ENCODE assay signal across 1 cellular context in the genomic region with DNA sequence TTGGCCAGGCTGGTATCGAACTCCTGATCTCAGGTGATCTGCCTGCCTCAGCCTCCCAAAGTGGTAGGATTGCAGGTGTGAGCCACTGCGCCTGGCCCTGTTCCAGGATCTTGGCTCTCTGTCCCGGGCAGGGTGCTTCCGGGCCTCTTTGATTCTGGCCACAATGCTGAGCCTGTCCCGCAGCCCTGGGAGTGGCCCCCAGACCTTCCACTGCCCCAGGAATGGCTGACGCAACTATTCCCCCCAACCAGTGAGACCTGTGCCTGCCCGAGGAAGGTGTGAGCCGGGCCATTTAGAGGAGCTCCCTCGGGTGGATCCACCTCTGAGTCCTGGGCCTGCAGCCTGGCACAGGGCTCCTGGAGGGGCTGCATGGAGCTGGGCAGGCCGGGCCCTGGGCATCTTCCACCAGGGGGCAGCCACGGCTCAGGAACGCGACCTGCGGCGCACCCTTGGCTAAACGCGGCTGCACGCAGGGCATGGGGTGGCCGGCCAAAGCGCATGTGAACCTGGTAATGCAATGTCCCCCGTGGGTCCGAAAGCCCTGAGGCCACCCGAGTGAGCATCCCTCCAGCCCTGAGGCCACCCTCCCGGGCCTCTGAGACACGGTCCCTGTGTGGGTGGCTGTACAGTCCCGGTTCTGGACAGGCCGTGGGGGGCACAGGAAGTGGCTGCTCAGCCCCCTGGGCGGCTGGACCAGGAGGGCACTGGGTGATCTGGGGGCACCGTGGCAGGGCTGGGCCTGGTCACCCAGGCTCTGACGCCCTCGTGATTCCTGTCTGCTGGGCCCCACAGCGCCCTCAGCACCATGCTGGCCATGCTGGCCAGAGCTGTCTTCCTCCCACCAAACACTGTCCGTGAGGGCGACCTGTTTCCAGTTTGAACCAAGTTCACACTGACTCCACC.
A peak's percentile ranks its signal among the peaks of the same experiment; 100 is the strongest.
TF ChIP-seq lines count a peak whose summit lies in the region.

No MANE protein-coding gene starts in this region.

TF ChIP-seq in WTC11, 78 proteins besides CTCF, POLR2A, EP300 and RAD21 (continued from another document):
- TF ChIP-seq NFYB (CRISPR knock-in tag; conservative IDR thresholded peaks at IDR 0.05; ENCODE audit: low read depth): no peak
- peak; percentile 95 for TF ChIP-seq GABPB1 (CRISPR knock-in tag; IDR thresholded peaks at IDR 0.05)
- TF ChIP-seq SMAD3 (CRISPR knock-in tag; IDR thresholded peaks at IDR 0.05; ENCODE audit: borderline replicate concordance): no peak
- TF ChIP-seq ZNF396 (CRISPR knock-in tag; IDR thresholded peaks at IDR 0.05; ENCODE audit: borderline replicate concordance): no peak
TF ChIP-seq in WTC11: peak in this region for 11.
